In genomic region chrX:115011428-115011827, GRCh38 we compare ENCODE assay signal across 29 cellular contexts. TPM values are rescaled to one million over a fixed set of nuclear protein-coding genes. Genes with fewer than 3 reads are reported as not detected.
"Had no signal": no experiment of that assay in that cellular context is flagged by ENCODE, and none has a peak within 500 bp of the region (broad histone marks: within the 10 kb centered on the region; RNA-seq: fewer than 3 reads in every experiment).

No MANE protein-coding gene starts in this region.

- H3K36me3 ChIP-seq: adrenal gland, ascending aorta, brain microvascular endothelial cell, esophagus muscularis mucosa, gastroesophageal sphincter, heart right ventricle, WERI-Rb-1 had no signal

- ATAC-seq: activated CD4-positive, CD25-positive, alpha-beta regulatory T cell treated with anti-CD3 and anti-CD28 coated beads, Interleukin-2, amount 50 U/mL, for 24 hours; activated CD8-positive, alpha-beta T cell treated with anti-CD3 and anti-CD28 coated beads for 36 hours; activated T-cell treated with anti-CD3 and anti-CD28 coated beads, Interleukin-2, amount 50 U/mL, for 4 hours; activated T-helper 17 cell treated with anti-CD3 and anti-CD28 coated beads, Interleukin-2, amount 50 U/mL, for 72 hours; gastroesophageal sphincter; heart right ventricle; T-helper 17 cell had no signal

- H3K4me3 ChIP-seq: adrenal gland, ascending aorta, coronary artery, dorsolateral prefrontal cortex, esophagus muscularis mucosa, gastroesophageal sphincter, heart right ventricle had no signal

- H3K27ac ChIP-seq: adrenal gland, ascending aorta, brain microvascular endothelial cell, coronary artery, dorsolateral prefrontal cortex, esophagus muscularis mucosa, gastroesophageal sphincter, heart right ventricle, WERI-Rb-1 had no signal

- H3K9me3 ChIP-seq: adrenal gland, ascending aorta, esophagus muscularis mucosa, gastroesophageal sphincter, heart right ventricle had no signal

- H3K27me3 ChIP-seq: ascending aorta, gastroesophageal sphincter had no signal

- DNase-seq: activated B cell treated with CpG ODN at 0.5 μM for 24 hours; activated CD4-positive, alpha-beta T cell treated with anti-CD3 and anti-CD28 coated beads for 48 hours; activated CD4-positive, alpha-beta T cell treated with anti-CD3 and anti-CD28 coated beads, Interleukin-2, amount 50 U/mL, for 1 hour; activated CD4-positive, alpha-beta T cell treated with anti-CD3 and anti-CD28 coated beads, Interleukin-2, amount 50 U/mL, for 48 hours; activated CD8-positive, alpha-beta memory T cell treated with anti-CD3 and anti-CD28 coated beads for 24 hours; activated CD8-positive, alpha-beta T cell treated with anti-CD3 and anti-CD28 coated beads for 36 hours; activated effector memory CD4-positive, alpha-beta T cell treated with Interleukin-2 at 50 U/mL for 16 hours; activated gamma-delta T cell treated with Interleukin-2 at 50 U/mL for 16 hours; activated naive CD4-positive, alpha-beta T cell treated with anti-CD3 and anti-CD28 coated beads, Interleukin-2, amount 50 U/mL, for 16 hours; activated naive CD4-positive, alpha-beta T cell treated with Interleukin-2 at 50 U/mL for 16 hours; activated T-cell treated with anti-CD3 and anti-CD28 coated beads, Interleukin-2, amount 50 U/mL, for 4 hours; adrenal gland; brain microvascular endothelial cell; dorsolateral prefrontal cortex; effector memory CD4-positive, alpha-beta T cell; endodermal cell; erythroblast; foreskin melanocyte; heart right ventricle; T-helper 1 cell; T-helper 17 cell; T1000; WERI-Rb-1 had no signal

- H3K4me1 ChIP-seq: adrenal gland, ascending aorta, esophagus muscularis mucosa, gastroesophageal sphincter, heart right ventricle had no signal

RNA-seq across cellular contexts. Expression of gene IL13RA2, which starts 6.0 kb away (rescaled TPM):
- total RNA-seq: activated B cell treated with CpG ODN at 0.5 μM for 24 hours; activated CD8-positive, alpha-beta T cell treated with anti-CD3 and anti-CD28 coated beads for 36 hours; activated T-cell treated with anti-CD3 and anti-CD28 coated beads, Interleukin-2, amount 50 U/mL, for 4 hours; activated T-helper 17 cell treated with anti-CD3 and anti-CD28 coated beads, Interleukin-2, amount 50 U/mL, for 72 hours; endodermal cell; T-helper 17 cell had no signal
